8 cellular contexts compared by ENCODE assay signal in genomic region chr18:27005589-27005988, GRCh38.
DNase-seq lines count a peak whose midpoint lies in the region; ATAC-seq and TF ChIP-seq lines count a peak whose summit lies in the region.

No MANE protein-coding gene starts in this region.

- no peak overlapping the region for H2AFZ ChIP-seq in hepatocyte

- no peak overlapping the region for H3K27ac ChIP-seq in hepatocyte

- no peaks in the 10 kb centered on the region for H3K79me2 ChIP-seq in hepatocyte

- no peaks in the 10 kb centered on the region for H3K9me2 ChIP-seq in hepatocyte (replicated peaks; ENCODE audit: insufficient read depth)

- no peak overlapping the region for H3K4me3 ChIP-seq in hepatocyte

- no peaks in the 10 kb centered on the region for H3K36me3 ChIP-seq in hepatocyte (replicated peaks; ENCODE audit: insufficient read depth, low read depth)

- peak; percentile 73 for ATAC-seq in GM21529 (IDR thresholded peaks at IDR 0.05; ENCODE audit: unreplicated experiment)
- no peak for ATAC-seq in GM21576 (IDR thresholded peaks at IDR 0.05; ENCODE audit: unreplicated experiment)
- no peak for ATAC-seq in HG03135 (IDR thresholded peaks at IDR 0.05; ENCODE audit: unreplicated experiment)

- TF ChIP-seq CTCF in hepatocyte (IDR thresholded peaks at IDR 0.05; ENCODE audit: poor library complexity): peak; percentile 41

- 32% methylated on average over 1 of the region's 1 CpG for WGBS in hepatocyte (ENCODE audit: low lambda C conversion rate, missing lambda C conversion rate)

- no peaks in the 10 kb centered on the region for H3K4me1 ChIP-seq in hepatocyte (ENCODE audit: insufficient read depth)

- no peaks in the 10 kb centered on the region for H4K20me1 ChIP-seq in hepatocyte (ENCODE audit: insufficient read depth, poor library complexity, severe bottlenecking)

- DNase-seq in DMS53 treated with DMSO at 0.1 percent for 48 hours (lab: John Stamatoyannopoulos, UW; ENCODE audit: unreplicated experiment): peak; percentile 8
- DNase-seq in NCI-H82 treated with DMSO at 0.1 percent for 48 hours (lab: John Stamatoyannopoulos, UW; ENCODE audit: unreplicated experiment): peak; percentile 34
- DNase-seq in hepatocyte (ENCODE audit: low spot score): peak; percentile 9
- no peak for DNase-seq in hepatic stellate cell (ENCODE audit: low spot score)
- DNase-seq in NCI-H226: no peak

- H3K27me3 ChIP-seq in hepatocyte: no peaks in the 10 kb centered on the region

- H3K9me3 ChIP-seq in hepatocyte (ENCODE audit: low read depth): no peaks in the 10 kb centered on the region

- H3K4me2 ChIP-seq in hepatocyte: no peak overlapping the region

Comparison
In these comparisons a context has a peak if more than half of its experiments do, and no peak if none do; other contexts are left out.
1. DNase-seq: peak in DMS53 treated with DMSO at 0.1 percent for 48 hours (single experiment), NCI-H82 treated with DMSO at 0.1 percent for 48 hours (single experiment) and hepatocyte (single experiment); none in hepatic stellate cell (single experiment) and NCI-H226 (single experiment).